13 cellular contexts compared by ENCODE assay signal in the genomic region with DNA sequence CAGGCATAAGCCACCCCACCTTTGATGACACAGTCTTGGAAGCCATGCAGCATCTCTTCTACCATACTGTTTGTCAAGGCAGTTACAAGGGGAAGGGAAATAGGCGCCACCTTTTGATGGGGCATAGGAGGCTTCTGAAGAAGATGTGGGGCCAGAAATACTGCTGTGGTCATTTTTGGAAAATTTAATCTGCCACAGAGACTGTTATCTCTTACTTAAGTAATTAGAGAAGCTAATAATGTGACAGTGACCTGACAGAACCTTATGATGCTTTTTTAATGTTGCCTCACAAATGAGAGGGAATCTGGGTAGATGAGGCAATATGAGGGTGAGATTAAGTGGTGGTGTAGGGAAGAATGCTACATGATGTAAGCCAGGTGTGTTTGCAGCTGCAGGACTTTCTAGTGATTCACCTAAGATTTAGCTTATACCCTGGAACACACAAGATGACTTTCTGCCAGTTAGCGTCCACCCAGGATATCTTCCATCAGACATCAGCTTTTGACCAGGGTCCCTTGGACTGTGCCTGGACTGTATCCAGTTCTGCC. TPM values are rescaled to one million over a fixed set of nuclear protein-coding genes. Genes with fewer than 3 reads are reported as not detected.
DNase-seq lines count a peak whose midpoint lies in the region; ATAC-seq and TF ChIP-seq lines count a peak whose summit lies in the region.
"Had no signal": no experiment of that assay in that cellular context is flagged by ENCODE, and none has a peak within 500 bp of the region (broad histone marks: within the 10 kb centered on the region; RNA-seq: fewer than 3 reads in every experiment).

No MANE protein-coding gene starts in this region.

- no peak overlapping the region for H4K8ac ChIP-seq in trophoblast cell (ENCODE audit: low read depth, low read length)

- DNase-seq in GM23248 = no peak
- no peak for DNase-seq in epithelial cell of prostate (ENCODE audit: low read depth, low spot score)
- peak; percentile 69 to 92 for DNase-seq in trophoblast cell
- no peak for DNase-seq in amniotic stem cell (lab: John Stamatoyannopoulos, UW)
- no peak for DNase-seq in esophagus muscularis mucosa (ENCODE audit: extremely low spot score)
- no peak for DNase-seq in stimulated activated naive CD8-positive, alpha-beta T cell treated with anti-CD3 and anti-CD28 coated beads, Interleukin-15, Interleukin-2, amounts not matched to agents 100 U/mL and 50 U/mL, for 24 hours
- DNase-seq: HCEC 1CT, NCI-H1417 treated with DMSO at 0.1 percent for 48 hours, NCI-H446, OCI-M1 had no signal

- TF ChIP-seq CTCF in OCI-LY1 (IDR thresholded peaks at IDR 0.05; ENCODE audit: low read length) (peak; percentile 5; the same call in 1 of the 2 replicates), esophagus muscularis mucosa (IDR thresholded peaks at IDR 0.05) (no peak)

- ATAC-seq in HG03460 (IDR thresholded peaks at IDR 0.05; ENCODE audit: unreplicated experiment) = no peak
- no peak for ATAC-seq in stimulated activated naive CD8-positive, alpha-beta T cell treated with anti-CD3 and anti-CD28 coated beads, Interleukin-15, Interleukin-2, amounts not matched to agents 100 U/mL and 50 U/mL, for 24 hours
- ATAC-seq: K562 had no signal

- H3K4me3 ChIP-seq in GM23248 (no peak overlapping the region), OCI-LY1 (ENCODE audit: low read depth, low read length, poor library complexity, severe bottlenecking) (no peak overlapping the region), trophoblast cell (ENCODE audit: low read depth, low read length) (no peak overlapping the region), esophagus muscularis mucosa (no peak overlapping the region)
- H3K4me3 ChIP-seq: K562 had no signal

- H3K18ac ChIP-seq in trophoblast cell (ENCODE audit: low read length) = peak overlapping the region; percentile 5

- no peak overlapping the region for H2BK5ac ChIP-seq in trophoblast cell (ENCODE audit: low read depth, low read length, poor library complexity)

- H3K4me1 ChIP-seq in GM23248 (ENCODE audit: insufficient read depth) = peaks cover 34% of the 10 kb centered on the region
- peaks cover 15% of the 10 kb centered on the region for H3K4me1 ChIP-seq in OCI-LY1 (ENCODE audit: insufficient read depth, low read length, severe bottlenecking)
- peaks cover 0 to 3% of the 10 kb centered on the region in 2 experiments for H3K4me1 ChIP-seq in trophoblast cell (ENCODE audit: control insufficient read depth in 1 of 2, insufficient read depth in 2 of 2, low read length in 2 of 2)
- peaks cover 32 to 44% (median 38%) of the 10 kb centered on the region in 4 donors for H3K4me1 ChIP-seq in esophagus muscularis mucosa

- H4K20me1 ChIP-seq in GM23248 (ENCODE audit: insufficient read depth) = no peaks in the 10 kb centered on the region
- H4K20me1 ChIP-seq in OCI-LY1 (ENCODE audit: insufficient read depth, low read length) = no peaks in the 10 kb centered on the region

- no peak overlapping the region for H3K14ac ChIP-seq in trophoblast cell (ENCODE audit: low read length)

- H3K9me2 ChIP-seq in GM23248 (ENCODE audit: insufficient read depth) (no peaks in the 10 kb centered on the region), OCI-LY1 (ENCODE audit: low read depth, low read length) (no peaks in the 10 kb centered on the region)

- H2BK12ac ChIP-seq in trophoblast cell (ENCODE audit: low read length) = no peak overlapping the region

- 0 out of 2 replicates have a peak overlapping the region, but pooled peaks have one; percentile 59 for H3K27ac ChIP-seq in GM23248
- H3K27ac ChIP-seq in OCI-LY1 (ENCODE audit: low read depth, low read length, poor library complexity, severe bottlenecking) = no peak overlapping the region
- peak overlapping the region; percentile 69 for H3K27ac ChIP-seq in epithelial cell of prostate
- no peak overlapping the region for H3K27ac ChIP-seq in trophoblast cell (ENCODE audit: low read depth, low read length)
- no peak overlapping the region for H3K27ac ChIP-seq in esophagus muscularis mucosa (replicated peaks in 1 of 4)

- H3K36me3 ChIP-seq in GM23248 (ENCODE audit: low read depth) (peaks cover 19% of the 10 kb centered on the region; the same call in 1 of the 2 replicates), OCI-LY1 (ENCODE audit: insufficient read depth, low read length) (peaks cover 41% of the 10 kb centered on the region; the same call in 1 of the 2 replicates), trophoblast cell (ENCODE audit: control insufficient read depth in 1 of 2, insufficient read depth in 2 of 2, low read length in 2 of 2) (peaks cover 8 to 12% of the 10 kb centered on the region in 2 experiments), esophagus muscularis mucosa (peaks cover 14 to 34% (median 23%) of the 10 kb centered on the region in 4 donors)

- peaks cover 9% of the 10 kb centered on the region; the same call in 1 of the 2 replicates for H3K79me2 ChIP-seq in GM23248 (ENCODE audit: insufficient read depth)
- no peaks in the 10 kb centered on the region for H3K79me2 ChIP-seq in OCI-LY1 (ENCODE audit: insufficient read depth, low read length)
- H3K79me2 ChIP-seq in trophoblast cell (ENCODE audit: control insufficient read depth, insufficient read depth, low read length, poor library complexity) = no peaks in the 10 kb centered on the region

- no peak for TF ChIP-seq POLR2A in esophagus muscularis mucosa (IDR thresholded peaks at IDR 0.05; ENCODE audit: low read depth)

- no peak overlapping the region for H4K12ac ChIP-seq in trophoblast cell (ENCODE audit: low read depth, low read length)

- no peak overlapping the region for H2BK120ac ChIP-seq in trophoblast cell (ENCODE audit: insufficient read depth, low read length, poor library complexity)

- TF ChIP-seq EP300 in esophagus muscularis mucosa (IDR thresholded peaks at IDR 0.05) = no peak

- no peaks in the 10 kb centered on the region for H3K79me1 ChIP-seq in trophoblast cell (ENCODE audit: low read length)

- H3K9ac ChIP-seq in GM23248 (no peak overlapping the region), OCI-LY1 (ENCODE audit: low read length) (no peak overlapping the region), trophoblast cell (ENCODE audit: low read length) (no peak overlapping the region)

- in situ Hi-C loops in GM23248 (cut with MboI) = no loop called here

- 94 to 97% methylated on average over 2 of the region's 2 CpGs for WGBS in GM23248 (ENCODE audit: low coverage in 1 of 2, low lambda C conversion rate in 2 of 2, missing lambda C conversion rate in 2 of 2), 2 experiments
- no CpG with 5 or more reads among the region's 2 CpGs for WGBS in trophoblast cell (ENCODE audit: extremely low coverage, insufficient coverage, insufficient read length)
- 97% methylated on average over 2 of the region's 2 CpGs for WGBS in esophagus muscularis mucosa

- intact Hi-C loops in esophagus muscularis mucosa (cut with DNase I) = no loop called here

- H3K9me3 ChIP-seq in GM23248 (ENCODE audit: low read depth) (no peaks in the 10 kb centered on the region), OCI-LY1 (ENCODE audit: low read length) (no peaks in the 10 kb centered on the region), trophoblast cell (ENCODE audit: insufficient read depth, low read depth, low read length) (no peaks in the 10 kb centered on the region), esophagus muscularis mucosa (no peaks in the 10 kb centered on the region)

- H3F3A ChIP-seq in GM23248 (ENCODE audit: insufficient read depth) (peaks cover 43% of the 10 kb centered on the region), OCI-LY1 (ENCODE audit: insufficient read depth, low read length) (no peaks in the 10 kb centered on the region)

- H3K4ac ChIP-seq in trophoblast cell (ENCODE audit: low read depth, low read length) = no peak overlapping the region

- no peak overlapping the region for H2AK5ac ChIP-seq in trophoblast cell (ENCODE audit: low read length)

- no peak overlapping the region for H4K91ac ChIP-seq in trophoblast cell (ENCODE audit: low read depth, low read length)

- H2AFZ ChIP-seq in GM23248 (no peak overlapping the region), OCI-LY1 (ENCODE audit: low read length) (no peak overlapping the region), trophoblast cell (ENCODE audit: insufficient read depth, low read length, poor library complexity) (peak overlapping the region; percentile 30)

- no peaks in the 10 kb centered on the region for H3K27me3 ChIP-seq in GM23248 (replicated peaks; ENCODE audit: insufficient read depth)
- H3K27me3 ChIP-seq in OCI-LY1 (ENCODE audit: insufficient read depth, low read length) = no peaks in the 10 kb centered on the region
- H3K27me3 ChIP-seq in trophoblast cell (ENCODE audit: insufficient read depth, low read length) = no peaks in the 10 kb centered on the region
- H3K27me3 ChIP-seq in esophagus muscularis mucosa = no peaks in the 10 kb centered on the region

- no peak overlapping the region for H3K4me2 ChIP-seq in GM23248 (ENCODE audit: unreplicated experiment)
- no peak overlapping the region for H3K4me2 ChIP-seq in OCI-LY1 (ENCODE audit: low read length)
- no peak overlapping the region for H3K4me2 ChIP-seq in trophoblast cell (ENCODE audit: low read length)

- H3K23ac ChIP-seq in trophoblast cell (ENCODE audit: low read length) = no peak overlapping the region

RNA-seq across cellular contexts. Expression of gene ADORA2A, which starts 34.3 kb away (rescaled TPM):
- total RNA-seq in GM23248 (2014; rRNA removed; shearing (Covaris generic)) = 0.54 and 0.89 TPM in 2 replicates
- 0.30 and 0.64 TPM in 2 replicates for polyA plus RNA-seq in GM23248 (2016; fragmentation: Nextera tagmentation; extraction: Ambion mirVana)
- polyA plus RNA-seq in trophoblast cell (2013) = 2.0 and 2.6 TPM in 2 replicates
- 1 to 10 TPM; 3.3 to 7.5 (median 4.5) TPM for total RNA-seq in esophagus muscularis mucosa

Comparison
In these comparisons a context has a peak if more than half of its experiments do, and no peak if none do; other contexts are left out.
1. DNase-seq: peak in trophoblast cell (2 of 2); none in GM23248 (single experiment), epithelial cell of prostate (single experiment), amniotic stem cell (single experiment), esophagus muscularis mucosa (single experiment) and stimulated activated naive CD8-positive, alpha-beta T cell treated with anti-CD3 and anti-CD28 coated beads, Interleukin-15, Interleukin-2, amounts not matched to agents 100 U/mL and 50 U/mL, for 24 hours (single experiment).
2. H3K27ac ChIP-seq: peak in GM23248 (single experiment) and epithelial cell of prostate (single experiment); none in OCI-LY1 (single experiment), trophoblast cell (single experiment) and esophagus muscularis mucosa (0 of 4).